Comparison of ENCODE assay signal across 8 cellular contexts in the genomic region with DNA sequence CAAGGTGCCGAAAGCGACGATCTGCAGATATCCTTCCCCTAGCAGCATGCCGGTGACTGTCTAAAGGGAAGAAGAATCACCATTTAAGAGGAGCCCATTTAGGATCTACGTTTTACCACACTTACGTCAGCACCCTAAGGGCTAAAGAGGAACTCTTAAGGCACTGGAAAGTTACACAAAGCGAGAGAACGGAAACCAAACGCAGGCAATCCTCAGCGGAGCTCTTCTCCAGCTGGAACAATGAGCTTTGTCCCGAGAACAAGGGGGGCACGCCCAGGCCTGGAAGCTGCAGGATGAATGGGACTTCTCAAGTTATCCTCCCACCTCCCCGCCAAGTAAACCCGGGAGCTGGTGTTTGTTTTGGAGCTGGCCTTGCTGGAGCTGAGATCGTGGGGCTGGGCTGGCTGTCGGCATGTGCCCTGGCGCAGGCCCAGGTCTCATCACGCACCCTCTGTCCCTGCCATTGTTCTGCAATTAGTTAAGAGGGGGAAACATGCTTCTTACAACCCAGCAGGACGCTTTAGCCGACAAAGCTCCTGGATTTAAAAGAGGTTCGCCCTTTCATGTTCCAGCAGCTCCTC. TPM values are rescaled to one million over a fixed set of nuclear protein-coding genes. Genes with fewer than 3 reads are reported as not detected.
A peak's percentile ranks its signal among the peaks of the same experiment; 100 is the strongest.
DNase-seq lines count a peak whose midpoint lies in the region; ATAC-seq, FAIRE-seq and TF ChIP-seq lines count a peak whose summit lies in the region.

No MANE protein-coding gene starts in this region.

- in situ Hi-C loops in HepG2 (cut with HindIII; ENCODE audit: extremely low pct_ligation_motif_present, low pct_unique_long_range_greater_than_20kb): no loop called here
- in situ Hi-C loops in brain microvascular endothelial cell (cut with HindIII; ENCODE audit: low pct_ligation_motif_present, low sequenced_read_pairs): no loop called here

- peak overlapping the region; percentile 65 for H3K27ac Mint-ChIP-seq in type B pancreatic cell

- H3K4me1 Mint-ChIP-seq in type B pancreatic cell (ENCODE audit: unreplicated experiment): peaks cover 34% of the 10 kb centered on the region

- TF ChIP-seq CTCF in liver (IDR thresholded peaks at IDR 0.05; ENCODE audit: low read depth, low read length, missing input control) (no peak), HepG2 (CRISPR knock-in tag; IDR thresholded peaks at IDR 0.05) (no peak), brain microvascular endothelial cell (IDR thresholded peaks at IDR 0.05; ENCODE audit: low read depth, low read length, missing control alignments) (no peak), left lung (IDR thresholded peaks at IDR 0.05) (no peak), type B pancreatic cell (conservative IDR thresholded peaks at IDR 0.05) (no peak)

- no peak for DNase-seq in HepG2 (ENCODE audit: low spot score)
- DNase-seq in brain microvascular endothelial cell: peak; percentile 57
- DNase-seq in left lung: peak in 1 of 2 donors; percentile 71
- no peak for DNase-seq in type B pancreatic cell (ENCODE audit: extremely low spot score, unreplicated experiment)

- H4K20me1 ChIP-seq in HepG2 (ENCODE audit: insufficient read depth, low read length): no peaks in the 10 kb centered on the region

- TF ChIP-seq EP300 in HepG2 (IDR thresholded peaks at IDR 0.05; ENCODE audit: low read depth in 2 of 2, low read length in 2 of 2): no peak
- no peak for TF ChIP-seq EP300 in HepG2 (CRISPR knock-in tag; IDR thresholded peaks at IDR 0.05; ENCODE audit: borderline replicate concordance)

- no peaks in the 10 kb centered on the region for H3K4me1 ChIP-seq in liver (ENCODE audit: control insufficient read depth in 4 of 4, insufficient read depth in 4 of 4, low read length in 3 of 4)
- no peaks in the 10 kb centered on the region for H3K4me1 ChIP-seq in HepG2 (ENCODE audit: insufficient read depth, low read length)
- peaks cover 11 to 28% of the 10 kb centered on the region in 2 donors for H3K4me1 ChIP-seq in left lung

- CTCF ChIA-PET in HepG2 (lab: Yijun Ruan, JAX; ENCODE audit: low intra/inter-chr PET ratio, low total read pairs): no interaction called here

- no peak for TF ChIP-seq POLR2A in HepG2 (IDR thresholded peaks at IDR 0.05; ENCODE audit: insufficient read depth in 1 of 2, low read depth in 2 of 2, low read length in 2 of 2)

- H3K27ac ChIP-seq in liver (ENCODE audit: low read depth in 1 of 2, low read length in 2 of 2) (peak overlapping the region; percentile 6 to 64), HepG2 (ENCODE audit: extremely low read length, insufficient read depth, low read length) (no peak overlapping the region), brain microvascular endothelial cell (peak overlapping the region; percentile 4), left lung (peak overlapping the region; percentile 42 to 71)

- H3K4me3 ChIP-seq in liver (ENCODE audit: low read depth in 1 of 3, low read length in 3 of 3) (no peak overlapping the region), HepG2 (replicated peaks in 1 of 3; ENCODE audit: insufficient read depth in 1 of 3, low read depth in 2 of 3, low read length in 3 of 3) (no peak overlapping the region), brain microvascular endothelial cell (ENCODE audit: low read depth, low read length) (no peak overlapping the region), left lung (no peak overlapping the region)

- no peaks in the 10 kb centered on the region for H3K9me3 Mint-ChIP-seq in type B pancreatic cell

- no peaks in the 10 kb centered on the region for H3K36me3 ChIP-seq in liver (ENCODE audit: control insufficient read depth in 4 of 4, insufficient read depth in 3 of 4, low read depth in 1 of 4, low read length in 3 of 4)
- no peaks in the 10 kb centered on the region for H3K36me3 ChIP-seq in HepG2 (replicated peaks in 1 of 2; ENCODE audit: control insufficient read depth in 1 of 2, insufficient read depth in 2 of 2, low read length in 2 of 2)
- H3K36me3 ChIP-seq in brain microvascular endothelial cell (replicated peaks): no peaks in the 10 kb centered on the region
- H3K36me3 ChIP-seq in left lung: no peaks in the 10 kb centered on the region

- ATAC-seq in HepG2 (no peak), left lung (peak; percentile 92), HG02840 (IDR thresholded peaks at IDR 0.05; ENCODE audit: low FRiP score, unreplicated experiment) (no peak), GM18907 (IDR thresholded peaks at IDR 0.05; ENCODE audit: unreplicated experiment) (no peak)
- no peak for ATAC-seq in activated CD4-positive, CD25-positive, alpha-beta regulatory T cell treated with anti-CD3 and anti-CD28 coated beads, Interleukin-2, amount 50 U/mL, for 24 hours

- peak overlapping the region; percentile 77 for H3K4me3 Mint-ChIP-seq in type B pancreatic cell

- no peaks in the 10 kb centered on the region for H3K27me3 Mint-ChIP-seq in type B pancreatic cell

- H3K9ac ChIP-seq in liver (ENCODE audit: low read depth in 1 of 2, low read length in 2 of 2) (no peak overlapping the region), HepG2 (ENCODE audit: insufficient read depth, low read depth, low read length) (no peak overlapping the region)

- POLR2A ChIA-PET in HepG2 (lab: Yijun Ruan, JAX): no interaction called here

- H3K36me3 Mint-ChIP-seq in type B pancreatic cell: peaks cover 7% of the 10 kb centered on the region

- H3K79me2 ChIP-seq in HepG2 (ENCODE audit: insufficient read depth, low read length): no peaks in the 10 kb centered on the region

- no peak overlapping the region for H2AFZ ChIP-seq in HepG2 (ENCODE audit: low read length)

- H3K9me3 ChIP-seq in liver (ENCODE audit: control insufficient read depth in 4 of 4, low read length in 3 of 4): no peaks in the 10 kb centered on the region
- no peaks in the 10 kb centered on the region for H3K9me3 ChIP-seq in HepG2 (ENCODE audit: low read length)
- no peaks in the 10 kb centered on the region for H3K9me3 ChIP-seq in left lung

- H3K4me2 ChIP-seq in HepG2 (ENCODE audit: low read depth, low read length): no peak overlapping the region

- BruUV-seq in HepG2 (replicated peaks; lab: Mats Ljungman, UMichigan): no TSS peak

- TF ChIP-seq RAD21 in liver (IDR thresholded peaks at IDR 0.05) (peak in 1 of 2 donors; percentile 15), HepG2 (CRISPR knock-in tag; IDR thresholded peaks at IDR 0.05) (no peak)

- 18% methylated on average over 21 of the region's 21 CpGs for WGBS in liver
- WGBS in HepG2 (ENCODE audit: low lambda C conversion rate): 13% methylated on average over 21 of the region's 21 CpGs

- FAIRE-seq in HepG2 (lab: Jason Lieb, UNC): no peak

- intact Hi-C loops in HepG2 (cut with micrococcal nuclease; ENCODE audit: unreplicated experiment): no loop called here
- intact Hi-C loops in left lung (cut with DNase I): no loop called here

- no peaks in the 10 kb centered on the region for H3K27me3 ChIP-seq in liver (ENCODE audit: control insufficient read depth in 4 of 4, insufficient read depth in 4 of 4, low read length in 3 of 4)
- peaks cover 1 to 37% of the 10 kb centered on the region in 2 experiments; a peak in 4 of 5 replicates for H3K27me3 ChIP-seq in HepG2 (ENCODE audit: control insufficient read depth in 1 of 2, insufficient read depth in 2 of 2, low read length in 2 of 2)
- no peaks in the 10 kb centered on the region for H3K27me3 ChIP-seq in brain microvascular endothelial cell (replicated peaks)
- no peaks in the 10 kb centered on the region for H3K27me3 ChIP-seq in left lung

TF ChIP-seq in liver, 16 proteins besides CTCF, POLR2A, EP300 and RAD21:
- no peak for TF ChIP-seq YY1 (IDR thresholded peaks at IDR 0.05)
- TF ChIP-seq NR2F2 (IDR thresholded peaks at IDR 0.05): peak; percentile 29
TF ChIP-seq in liver: peak in this region for 1.

TF ChIP-seq in HepG2, 621 proteins besides CTCF, POLR2A, EP300 and RAD21:
- TF ChIP-seq, protein P1, sequence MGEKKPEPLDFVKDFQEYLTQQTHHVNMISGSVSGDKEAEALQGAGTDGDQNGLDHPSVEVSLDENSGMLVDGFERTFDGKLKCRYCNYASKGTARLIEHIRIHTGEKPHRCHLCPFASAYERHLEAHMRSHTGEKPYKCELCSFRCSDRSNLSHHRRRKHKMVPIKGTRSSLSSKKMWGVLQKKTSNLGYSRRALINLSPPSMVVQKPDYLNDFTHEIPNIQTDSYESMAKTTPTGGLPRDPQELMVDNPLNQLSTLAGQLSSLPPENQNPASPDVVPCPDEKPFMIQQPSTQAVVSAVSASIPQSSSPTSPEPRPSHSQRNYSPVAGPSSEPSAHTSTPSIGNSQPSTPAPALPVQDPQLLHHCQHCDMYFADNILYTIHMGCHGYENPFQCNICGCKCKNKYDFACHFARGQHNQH (CRISPR knock-in tag; IDR thresholded peaks at IDR 0.05): no peak
- TF ChIP-seq SOX13 (IDR thresholded peaks at IDR 0.05): no peak
- peak in 1 of 2 experiments; percentile 29; a peak in 1 of 4 replicates for TF ChIP-seq SOX13 (CRISPR knock-in tag; conservative IDR thresholded peaks at IDR 0.05 in 1 of 2, IDR thresholded peaks at IDR 0.05 in 1 of 2)

RNA-seq across cellular contexts. Expression of a gene that starts 36.5 kb away (rescaled TPM):
- total RNA-seq in liver (10 to 100 TPM; 19.1 to 21.5 TPM), HepG2 (2016; rRNA removed; fragmentation: Illumina TruSeq; extraction: Trizol) (not detected in 2 replicates), left lung (100 to 1,000 TPM in 1 of 2 donors, 10 to 100 TPM in 1; 44.8 to 116 TPM), type B pancreatic cell (ENCODE audit: low replicate concordance) (58.4 and 150 TPM in 2 replicates)
- polyA plus RNA-seq in liver (10 to 100 TPM in 1 of 2 donors, 1 to 10 TPM in 1; 4.2 to 14.7 TPM), HepG2 (2011; rRNA removed) (not detected in 2 replicates)
- not detected in 2 replicates for total RNA-seq in HepG2 (2016; cell fraction: cytosol; rRNA removed; fragmentation: Illumina TruSeq; extraction: Trizol; ENCODE audit: low read depth)
- total RNA-seq in HepG2 (2016; cell fraction: insoluble cytoplasmic fraction; rRNA removed; fragmentation: Illumina TruSeq; extraction: Trizol): not detected in 2 replicates
- total RNA-seq in HepG2 (2016; cell fraction: membrane; rRNA removed; fragmentation: Illumina TruSeq; extraction: Trizol): not detected in 2 replicates
- total RNA-seq in HepG2 (2016; cell fraction: nucleus; rRNA removed; fragmentation: Illumina TruSeq; extraction: Trizol): not detected in 2 replicates
- 0.04 TPM in 1 of 2 replicates, not detected in the other for polyA plus RNA-seq in HepG2 (2011; cell fraction: cytosol; rRNA removed)
- polyA plus RNA-seq in HepG2 (2011; cell fraction: nucleus; rRNA removed): not detected in 2 replicates
- polyA plus RNA-seq in HepG2 (2012): not detected in 2 replicates
- not detected in 2 replicates for polyA plus RNA-seq in HepG2 (2016; cell fraction: cytosol; fragmentation: Illumina TruSeq; extraction: Trizol; ENCODE audit: low read depth)
- not detected in 2 replicates for polyA plus RNA-seq in HepG2 (2016; cell fraction: insoluble cytoplasmic fraction; fragmentation: Illumina TruSeq; extraction: Trizol; ENCODE audit: low read depth)
- not detected in 2 replicates for polyA plus RNA-seq in HepG2 (2016; cell fraction: membrane; fragmentation: Illumina TruSeq; extraction: Trizol; ENCODE audit: low read depth)
- not detected in 2 replicates for polyA plus RNA-seq in HepG2 (2016; cell fraction: nucleus; fragmentation: Illumina TruSeq; extraction: Trizol; ENCODE audit: insufficient read depth, low read depth)
- polyA minus RNA-seq in HepG2 (2011; rRNA and poly(A)+ RNA removed; ENCODE audit: low replicate concordance): 8.0 TPM in 1 of 2 replicates, not detected in the other
- 0.53 TPM in 1 of 2 replicates, not detected in the other for polyA minus RNA-seq in HepG2 (2011; cell fraction: cytosol; rRNA and poly(A)+ RNA removed)
- polyA minus RNA-seq in HepG2 (2011; cell fraction: nucleus; rRNA and poly(A)+ RNA removed): 0.26 TPM in 1 of 2 replicates, not detected in the other

Comparison
In these comparisons a context has a peak if more than half of its experiments do, and no peak if none do; other contexts are left out.
1. RNA of a gene that starts 36.5 kb away (total RNA-seq): 58.4 to 150 TPM in type B pancreatic cell, 44.8 to 116 TPM in left lung and 19.1 to 21.5 TPM in liver; not detected in HepG2; every median in the first group is over 10 times any median in the second.